9 cellular contexts compared by ENCODE assay signal in the genomic region with DNA sequence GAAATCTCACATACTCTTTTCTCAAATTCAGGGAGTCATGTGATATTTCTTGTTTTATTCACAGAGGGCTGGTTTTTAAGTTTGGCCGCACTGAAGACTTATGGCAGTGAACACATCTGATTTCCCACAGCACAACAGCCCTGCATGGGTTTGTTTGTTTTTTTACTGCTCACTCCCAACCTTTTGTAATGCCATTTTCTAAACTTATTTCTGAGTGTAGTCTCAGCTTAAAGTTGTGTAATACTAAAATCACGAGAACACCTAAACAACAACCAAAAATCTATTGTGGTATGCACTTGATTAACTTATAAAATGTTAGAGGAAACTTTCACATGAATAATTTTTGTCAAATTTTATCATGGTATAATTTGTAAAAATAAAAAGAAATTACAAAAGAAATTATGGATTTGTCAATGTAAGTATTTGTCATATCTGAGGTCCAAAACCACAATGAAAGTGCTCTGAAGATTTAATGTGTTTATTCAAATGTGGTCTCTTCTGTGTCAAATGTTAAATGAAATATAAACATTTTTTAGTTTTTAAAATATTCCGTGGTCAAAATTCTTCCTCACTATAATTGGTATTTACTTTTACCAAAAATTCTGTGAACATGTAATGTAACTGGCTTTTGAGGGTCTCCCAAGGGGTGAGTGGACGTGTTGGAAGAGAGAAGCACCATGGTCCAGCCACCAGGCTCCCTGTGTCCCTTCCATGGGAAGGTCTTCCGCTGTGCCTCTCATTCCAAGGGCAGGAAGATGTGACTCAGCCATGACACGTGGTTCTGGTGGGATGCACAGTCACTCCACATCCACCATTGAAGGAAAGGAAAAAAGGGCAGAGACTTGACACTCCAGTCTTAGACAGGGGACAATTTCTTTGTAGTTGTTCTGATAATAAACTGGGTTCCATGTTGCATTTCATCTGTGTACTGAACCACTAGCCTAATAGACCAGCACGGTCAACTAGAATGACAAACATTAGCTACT. TPM values are rescaled to one million over a fixed set of nuclear protein-coding genes. Genes with fewer than 3 reads are reported as not detected.
DNase-seq lines count a peak whose midpoint lies in the region; ATAC-seq and TF ChIP-seq lines count a peak whose summit lies in the region.
"Had no signal": no experiment of that assay in that cellular context is flagged by ENCODE, and none has a peak within 500 bp of the region (broad histone marks: within the 10 kb centered on the region; RNA-seq: fewer than 3 reads in every experiment).

No MANE protein-coding gene starts in this region.

- H3K4me1 Mint-ChIP-seq in activated naive CD8-positive, alpha-beta T cell (ENCODE audit: low read depth): peaks cover 30% of the 10 kb centered on the region

- H3K4me2 ChIP-seq in MM.1S (ENCODE audit: low read depth, low read length): no peak overlapping the region

- no peak overlapping the region for H3K4me3 Mint-ChIP-seq in activated naive CD8-positive, alpha-beta T cell

- no peak overlapping the region for H3K4me3 ChIP-seq in heart right ventricle
- no peak overlapping the region for H3K4me3 ChIP-seq in uterus
- no peak overlapping the region for H3K4me3 ChIP-seq in MM.1S (ENCODE audit: low read length)

- H2AFZ ChIP-seq in MM.1S (ENCODE audit: low read length): no peak overlapping the region

- DNase-seq in heart right ventricle: no peak
- no peak for DNase-seq in cardiac septum (ENCODE audit: low spot score)
- peak; percentile 68 for DNase-seq in hepatic stellate cell (ENCODE audit: low spot score)
- DNase-seq in uterus: no peak
- DNase-seq in MM.1S: no peak
- DNase-seq in activated naive CD4-positive, alpha-beta T cell treated with anti-CD3 and anti-CD28 coated beads, Interleukin-2, amount 50 U/mL, for 16 hours: no peak
- DNase-seq: stimulated activated CD4-positive, alpha-beta T cell treated with anti-CD3 and anti-CD28 coated beads, Interleukin-2, amount 100 ng/mL, for 48 hours had no signal

- H3K79me2 ChIP-seq in MM.1S (ENCODE audit: low read length): no peaks in the 10 kb centered on the region

- H4K20me1 ChIP-seq in MM.1S (ENCODE audit: insufficient read depth, low read length): no peaks in the 10 kb centered on the region

- no peak overlapping the region for H3K9ac ChIP-seq in MM.1S (ENCODE audit: low read length)

- H3K9me3 ChIP-seq in heart right ventricle (no peaks in the 10 kb centered on the region), uterus (no peaks in the 10 kb centered on the region), MM.1S (replicated peaks; ENCODE audit: insufficient read depth, low read length) (no peaks in the 10 kb centered on the region)

- H3K27me3 ChIP-seq in heart right ventricle: no peaks in the 10 kb centered on the region
- no peaks in the 10 kb centered on the region for H3K27me3 ChIP-seq in uterus
- no peaks in the 10 kb centered on the region for H3K27me3 ChIP-seq in MM.1S (replicated peaks; ENCODE audit: insufficient read depth, low read length)

- no peaks in the 10 kb centered on the region for H3F3A ChIP-seq in MM.1S (ENCODE audit: insufficient read depth, low read length)

- TF ChIP-seq CTCF in heart right ventricle (IDR thresholded peaks at IDR 0.05) (no peak), uterus (IDR thresholded peaks at IDR 0.05) (no peak), MM.1S (IDR thresholded peaks at IDR 0.05; ENCODE audit: low read length) (no peak)

- peak in 3 of 8 donors; percentile 51 to 60 (median 59) for ATAC-seq in heart right ventricle
- no peak for ATAC-seq in HG03457 (IDR thresholded peaks at IDR 0.05; ENCODE audit: unreplicated experiment)

- H3K36me3 Mint-ChIP-seq in activated naive CD8-positive, alpha-beta T cell: peaks cover 4% of the 10 kb centered on the region

- H3K9me2 ChIP-seq in MM.1S (replicated peaks; ENCODE audit: insufficient read depth, low read length): no peaks in the 10 kb centered on the region

- peak overlapping the region in 6 of 10 donors; percentile 30 to 79 (median 46) for H3K27ac ChIP-seq in heart right ventricle
- peak overlapping the region; percentile 37 to 66 for H3K27ac ChIP-seq in uterus
- no peak overlapping the region for H3K27ac ChIP-seq in MM.1S (ENCODE audit: low read length)

- 83 to 89% methylated on average over 7 of the region's 7 CpGs for WGBS in heart right ventricle, 2 donors

- no peaks in the 10 kb centered on the region for H3K9me3 Mint-ChIP-seq in activated naive CD8-positive, alpha-beta T cell (ENCODE audit: low read depth)

- intact Hi-C loops in heart right ventricle (cut with DNase I): no loop called here
- intact Hi-C loops in cardiac septum (cut with DNase I): no loop called here
- intact Hi-C loops in uterus (cut with DNase I; ENCODE audit: low total_unique reads): no loop called here

- peak overlapping the region; percentile 91 for H3K27ac Mint-ChIP-seq in activated naive CD8-positive, alpha-beta T cell

- H3K36me3 ChIP-seq in heart right ventricle (peaks cover 0 to 61% (median 21%) of the 10 kb centered on the region in 9 donors), uterus (no peaks in the 10 kb centered on the region), MM.1S (replicated peaks; ENCODE audit: insufficient read depth, low read length) (no peaks in the 10 kb centered on the region)

- no peaks in the 10 kb centered on the region for H3K27me3 Mint-ChIP-seq in activated naive CD8-positive, alpha-beta T cell

- H3K4me1 ChIP-seq in heart right ventricle (peaks cover 0 to 30% (median 17%) of the 10 kb centered on the region in 9 donors), uterus (no peaks in the 10 kb centered on the region), MM.1S (ENCODE audit: low read length) (no peaks in the 10 kb centered on the region)

- no peak for TF ChIP-seq POLR2A in uterus (IDR thresholded peaks at IDR 0.05)

RNA-seq across cellular contexts. Expression of a gene that starts 22.8 kb away (rescaled TPM):
- total RNA-seq in heart right ventricle: 100 to 1,000 TPM in 1 of 10 donors, 10 to 100 TPM in 9; 69.2 to 128 (median 88.8) TPM
- polyA plus RNA-seq in heart right ventricle: 100 to 1,000 TPM in 1 of 2 donors, 10 to 100 TPM in 1; 84.3 to 102 TPM
- total RNA-seq in cardiac septum: 97.7 TPM
- 10 to 100 TPM; 15.6 to 92.4 (median 66.7) TPM for total RNA-seq in uterus

RNA-seq across cellular contexts. Expression of a gene that starts 59.7 kb away (rescaled TPM):
- total RNA-seq in heart right ventricle (1 to 10 TPM in 4 of 10 donors, under 1 TPM in 6; 0.26 to 4.9 (median 0.92) TPM), cardiac septum (0.57 TPM), uterus (under 1 TPM in 1 of 4 donors, not detected in 3; 0.41 TPM)
- polyA plus RNA-seq in heart right ventricle: 1 to 10 TPM in 1 of 2 donors, under 1 TPM in 1; 0.17 to 2.6 TPM
